In genomic region chr2:239731422-239731821, GRCh38 we compare ENCODE assay signal across 36 cellular contexts.
A peak's percentile ranks its signal among the peaks of the same experiment; 100 is the strongest.
DNase-seq lines count a peak whose midpoint lies in the region; ATAC-seq, FAIRE-seq and TF ChIP-seq lines count a peak whose summit lies in the region.
"Had no signal": no experiment of that assay in that cellular context is flagged by ENCODE, and none has a peak within 500 bp of the region (broad histone marks: within the 10 kb centered on the region; RNA-seq: fewer than 3 reads in every experiment).

No MANE protein-coding gene starts in this region.

- no peak overlapping the region for H3K4me3 ChIP-seq in K562
- no peak overlapping the region for H3K4me3 ChIP-seq in lower lobe of right lung
- H3K4me3 ChIP-seq in aorta (ENCODE audit: low read length in 2 of 2), result no peak overlapping the region
- no peak overlapping the region for H3K4me3 ChIP-seq in thyroid gland (replicated peaks in 1 of 3)
- H3K4me3 ChIP-seq: coronary artery, SJCRH30, upper lobe of left lung had no signal

- no peak overlapping the region for H3K9ac ChIP-seq in K562 (ENCODE audit: insufficient read depth in 1 of 2, low read depth in 2 of 2, low read length in 2 of 2)
- H3K9ac ChIP-seq: KMS-11 had no signal

- no peak overlapping the region for H2AFZ ChIP-seq in K562 (ENCODE audit: low read depth, low read length)

- POLR2A ChIA-PET in K562 (lab: Yijun Ruan, JAX), result no interaction called here

- TF ChIP-seq EP300 in K562 (IDR thresholded peaks at IDR 0.05; ENCODE audit: low read length), result no peak

- 0% methylated on average over 8 of the region's 10 CpGs for WGBS in K562 (ENCODE audit: insufficient coverage, low coverage, missing lambda C conversion rate)
- 92 to 93% methylated on average over 10 of the region's 10 CpGs for WGBS in aorta, 2 donors
- WGBS in thyroid gland, 2 donors, result 79 to 87% methylated on average over 9 of the region's 10 CpGs

- intact Hi-C loops in Right ventricle myocardium superior (cut with DNase I) (no loop called here), left ventricle myocardium superior (cut with micrococcal nuclease) (no loop called here), K562 (cut with micrococcal nuclease) (no loop called here), lower lobe of right lung (cut with DNase I) (no loop called here), aorta (cut with DNase I) (no loop called here), thyroid gland (cut with DNase I) (no loop called here)

- H3K9me1 ChIP-seq in K562 (ENCODE audit: control insufficient read depth, insufficient read depth, low read length), result no peaks in the 10 kb centered on the region

- TF ChIP-seq CTCF in K562 (IDR thresholded peaks at IDR 0.05 in 2 of 3, conservative IDR thresholded peaks at IDR 0.05 in 1 of 3; ENCODE audit: insufficient read depth in 2 of 3, low read depth in 1 of 3, low read length in 3 of 3) (0 out of 6 replicates have a peak, but pooled peaks of 2 of the 3 experiments have one; percentile 9 to 38), lower lobe of right lung (IDR thresholded peaks at IDR 0.05) (no peak), GM20000 (IDR thresholded peaks at IDR 0.05; ENCODE audit: extremely low read depth, missing control alignments) (no peak), thyroid gland (IDR thresholded peaks at IDR 0.05) (no peak)

- TF ChIP-seq POLR2A in K562 (conservative IDR thresholded peaks at IDR 0.05) (no peak), thyroid gland (IDR thresholded peaks at IDR 0.05) (no peak)

- CTCF ChIA-PET in K562 (lab: Yijun Ruan, JAX; ENCODE audit: low intra/inter-chr PET ratio), result no interaction called here

- H3K79me2 ChIP-seq in K562 (ENCODE audit: control insufficient read depth, insufficient read depth, low read length), result no peaks in the 10 kb centered on the region

- H3K9me3 ChIP-seq in K562 (replicated peaks; ENCODE audit: control insufficient read depth, insufficient read depth, low read depth, low read length) (no peaks in the 10 kb centered on the region), lower lobe of right lung (no peaks in the 10 kb centered on the region), aorta (ENCODE audit: control insufficient read depth, low read length) (no peaks in the 10 kb centered on the region), thyroid gland (no peaks in the 10 kb centered on the region)
- H3K9me3 ChIP-seq: SJCRH30, upper lobe of left lung had no signal

- in situ Hi-C loops in K562 (cut with MboI), result no loop called here

- no peaks in the 10 kb centered on the region for H4K20me1 ChIP-seq in K562 (replicated peaks; ENCODE audit: control insufficient read depth, insufficient read depth, low read length)

- no peak overlapping the region for H3K4me2 ChIP-seq in K562 (ENCODE audit: insufficient read depth, low read length)
- H3K4me2 ChIP-seq: KMS-11 had no signal

- DNase-seq in Right ventricle myocardium superior, result peak; percentile 14
- no peak for DNase-seq in left ventricle myocardium superior
- DNase-seq in K562 (ENCODE audit: extremely low read depth in 1 of 4, low spot score in 3 of 4), result no peak
- DNase-seq in lower lobe of right lung, result peak; percentile 26
- DNase-seq in aorta, result peak; percentile 21 to 66
- no peak for DNase-seq in GM20000 (ENCODE audit: low spot score)
- DNase-seq in NCI-H2171 treated with DMSO at 0.1 percent for 48 hours (lab: John Stamatoyannopoulos, UW), result no peak
- DNase-seq in thyroid gland, result no peak
- DNase-seq: activated CD4-positive, alpha-beta T cell treated with anti-CD3 and anti-CD28 coated beads, Interleukin-2, amount 10 ng/mL, durations not matched to agents 7 days and 5 days; activated gamma-delta T cell; activated naive CD8-positive, alpha-beta T cell treated with anti-CD3 and anti-CD28 coated beads for 36 hours; anterior cingulate cortex; Calu3; DMS79 treated with DMSO at 0.1 percent for 48 hours; effector CD8-positive, alpha-beta T cell; GDM1; GOT3; MM.1S; naive thymus-derived CD4-positive, alpha-beta T cell; NCI-H1436; NCI-H2081; NCI-H2227 treated with DMSO at 0.1 percent for 48 hours; NCI-H526 treated with DMSO at 0.1 percent for 48 hours; occipital lobe; SJCRH30; stimulated activated CD4-positive, alpha-beta T cell treated with anti-CD3 and anti-CD28 coated beads, Interleukin-15, amount 100 ng/mL, for 24 hours; SW 1271; T-helper 9 cell had no signal

- ATAC-seq in Right ventricle myocardium superior (ENCODE audit: poor library complexity) (no peak), left ventricle myocardium superior (no peak), K562 (peak; percentile 48; the same call in 1 of the 3 replicates), lower lobe of right lung (no peak), aorta (ENCODE audit: low FRiP score) (no peak)
- ATAC-seq: naive thymus-derived CD4-positive, alpha-beta T cell; stimulated activated memory B cell treated with anti-CD40 and anti-IgM and Interleukin-4, amounts not matched to agents 10 μg/mL and 1 μg/mL and 100 μg/mL, for 72 hours had no signal

- no peak for TF ChIP-seq RAD21 in K562 (CRISPR knock-in tag; conservative IDR thresholded peaks at IDR 0.05 in 1 of 2, IDR thresholded peaks at IDR 0.05 in 1 of 2)

- H3K27ac ChIP-seq in K562 (ENCODE audit: extremely low read depth, low read depth, low read length), result no peak overlapping the region
- H3K27ac ChIP-seq in lower lobe of right lung, result no peak overlapping the region
- no peak overlapping the region for H3K27ac ChIP-seq in aorta (ENCODE audit: low read depth in 1 of 2, low read length in 2 of 2)
- H3K27ac ChIP-seq in thyroid gland, result no peak overlapping the region
- H3K27ac ChIP-seq: coronary artery, epithelial cell of prostate, KMS-11, SJCRH30, upper lobe of left lung, VCaP had no signal

- BruUV-seq in K562 (replicated peaks; lab: Mats Ljungman, UMichigan), result no TSS peak

- no peak for FAIRE-seq in K562 (lab: Jason Lieb, UNC)
- FAIRE-seq: bronchial epithelial cell, RCC 7860 had no signal

- H3K36me3 ChIP-seq in K562 (ENCODE audit: control insufficient read depth, insufficient read depth, low read length) (no peaks in the 10 kb centered on the region), lower lobe of right lung (no peaks in the 10 kb centered on the region), aorta (ENCODE audit: control insufficient read depth in 1 of 2, insufficient read depth in 2 of 2, low read length in 1 of 2) (no peaks in the 10 kb centered on the region), thyroid gland (no peaks in the 10 kb centered on the region)
- H3K36me3 ChIP-seq: SJCRH30, upper lobe of left lung had no signal

- H3K4me1 ChIP-seq in K562 (replicated peaks in 1 of 2; ENCODE audit: control insufficient read depth in 2 of 2, insufficient read depth in 2 of 2, low read length in 2 of 2), result no peaks in the 10 kb centered on the region; a peak in 1 of 5 replicates
- no peaks in the 10 kb centered on the region for H3K4me1 ChIP-seq in lower lobe of right lung
- no peaks in the 10 kb centered on the region for H3K4me1 ChIP-seq in aorta (ENCODE audit: control insufficient read depth in 1 of 2, insufficient read depth in 2 of 2, low read length in 2 of 2)
- no peaks in the 10 kb centered on the region for H3K4me1 ChIP-seq in thyroid gland
- H3K4me1 ChIP-seq: SJCRH30, upper lobe of left lung had no signal

- H3K27me3 ChIP-seq in K562 (ENCODE audit: control insufficient read depth in 2 of 2, insufficient read depth in 2 of 2, low read length in 2 of 2), result peaks cover 0 to 27% of the 10 kb centered on the region in 2 experiments; a peak in 3 of 5 replicates
- H3K27me3 ChIP-seq in lower lobe of right lung (ENCODE audit: low read depth), result peaks cover 3% of the 10 kb centered on the region
- no peaks in the 10 kb centered on the region for H3K27me3 ChIP-seq in aorta (ENCODE audit: control insufficient read depth in 1 of 2, insufficient read depth in 2 of 2, low read length in 1 of 2)
- no peaks in the 10 kb centered on the region for H3K27me3 ChIP-seq in thyroid gland
- H3K27me3 ChIP-seq: upper lobe of left lung had no signal

TF ChIP-seq in K562, 482 proteins besides CTCF, POLR2A, EP300 and RAD21 (continues in another document):
- TF ChIP-seq, protein P1, sequence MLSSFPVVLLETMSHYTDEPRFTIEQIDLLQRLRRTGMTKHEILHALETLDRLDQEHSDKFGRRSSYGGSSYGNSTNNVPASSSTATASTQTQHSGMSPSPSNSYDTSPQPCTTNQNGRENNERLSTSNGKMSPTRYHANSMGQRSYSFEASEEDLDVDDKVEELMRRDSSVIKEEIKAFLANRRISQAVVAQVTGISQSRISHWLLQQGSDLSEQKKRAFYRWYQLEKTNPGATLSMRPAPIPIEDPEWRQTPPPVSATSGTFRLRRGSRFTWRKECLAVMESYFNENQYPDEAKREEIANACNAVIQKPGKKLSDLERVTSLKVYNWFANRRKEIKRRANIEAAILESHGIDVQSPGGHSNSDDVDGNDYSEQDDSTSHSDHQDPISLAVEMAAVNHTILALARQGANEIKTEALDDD (IDR thresholded peaks at IDR 0.05), result no peak
- no peak for TF ChIP-seq HES1 (IDR thresholded peaks at IDR 0.05; ENCODE audit: low read depth)
- TF ChIP-seq, protein P2, sequence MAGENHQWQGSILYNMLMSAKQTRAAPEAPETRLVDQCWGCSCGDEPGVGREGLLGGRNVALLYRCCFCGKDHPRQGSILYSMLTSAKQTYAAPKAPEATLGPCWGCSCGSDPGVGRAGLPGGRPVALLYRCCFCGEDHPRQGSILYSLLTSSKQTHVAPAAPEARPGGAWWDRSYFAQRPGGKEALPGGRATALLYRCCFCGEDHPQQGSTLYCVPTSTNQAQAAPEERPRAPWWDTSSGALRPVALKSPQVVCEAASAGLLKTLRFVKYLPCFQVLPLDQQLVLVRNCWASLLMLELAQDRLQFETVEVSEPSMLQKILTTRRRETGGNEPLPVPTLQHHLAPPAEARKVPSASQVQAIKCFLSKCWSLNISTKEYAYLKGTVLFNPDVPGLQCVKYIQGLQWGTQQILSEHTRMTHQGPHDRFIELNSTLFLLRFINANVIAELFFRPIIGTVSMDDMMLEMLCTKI (IDR thresholded peaks at IDR 0.05; ENCODE audit: partially characterized antibody), result no peak
- TF ChIP-seq ILF3 (IDR thresholded peaks at IDR 0.05; ENCODE audit: borderline replicate concordance), result no peak

Comparison
In these comparisons a context has a peak if more than half of its experiments do, and no peak if none do; other contexts are left out.
1. DNase-seq: peak in Right ventricle myocardium superior (single experiment), lower lobe of right lung (single experiment) and aorta (2 of 2); none in left ventricle myocardium superior (single experiment), K562 (0 of 4), GM20000 (single experiment), NCI-H2171 treated with DMSO at 0.1 percent for 48 hours (single experiment) and thyroid gland (0 of 2).
2. CTCF ChIP-seq: peak in K562 (2 of 3); none in lower lobe of right lung (single experiment), GM20000 (single experiment) and thyroid gland (0 of 6).